Comparison of ENCODE assay signal across 1 cellular context in genomic region chr19:47243364-47243775, GRCh38.
TF ChIP-seq lines count a peak whose summit lies in the region.

No MANE protein-coding gene starts in this region.

TF ChIP-seq in GM23338, 12 proteins besides CTCF, POLR2A, EP300 and RAD21:
- no peak for TF ChIP-seq ZNF462 (CRISPR knock-in tag; IDR thresholded peaks at IDR 0.05)
- TF ChIP-seq ZNF331 (CRISPR knock-in tag; IDR thresholded peaks at IDR 0.05; ENCODE audit: low read depth) = no peak
- TF ChIP-seq ZNF114 (CRISPR knock-in tag; IDR thresholded peaks at IDR 0.05) = no peak
- TF ChIP-seq REST (IDR thresholded peaks at IDR 0.05; ENCODE audit: unreplicated experiment) = no peak
- no peak for TF ChIP-seq EZH2 (IDR thresholded peaks at IDR 0.05; ENCODE audit: low read depth, unreplicated experiment)
- TF ChIP-seq EZH2phosphoT487 (IDR thresholded peaks at IDR 0.05; ENCODE audit: unreplicated experiment) = no peak
- TF ChIP-seq STAT1 (IDR thresholded peaks at IDR 0.05; ENCODE audit: unreplicated experiment) = no peak
- no peak for TF ChIP-seq NANOG (IDR thresholded peaks at IDR 0.05; ENCODE audit: borderline replicate concordance)
- no peak for TF ChIP-seq CREB1 (CRISPR knock-in tag; IDR thresholded peaks at IDR 0.05; ENCODE audit: low read depth)
- TF ChIP-seq ETS1 (IDR thresholded peaks at IDR 0.05) = no peak
- no peak for TF ChIP-seq POLR2AphosphoS5 (IDR thresholded peaks at IDR 0.05; ENCODE audit: low read depth)
